20 cellular contexts compared by ENCODE assay signal in genomic region chr14:49918709-49919108, GRCh38.
"Had no signal": no experiment of that assay in that cellular context is flagged by ENCODE, and none has a peak within 500 bp of the region (broad histone marks: within the 10 kb centered on the region; RNA-seq: fewer than 3 reads in every experiment).

No MANE protein-coding gene starts in this region.

- H3K27ac Mint-ChIP-seq: dendritic cell treated with granulocyte-macrophage colony-stimulating factor and Interleukin-4, amounts not matched to agents 40 ng/mL and 50 ng/mL, for 4 days; effector memory CD8-positive, alpha-beta T cell; endodermal cell; mesothelial cell of epicardium had no signal

- H3K27me3 Mint-ChIP-seq: dendritic cell treated with granulocyte-macrophage colony-stimulating factor and Interleukin-4, amounts not matched to agents 40 ng/mL and 50 ng/mL, for 4 days; effector memory CD8-positive, alpha-beta T cell had no signal

- H3K4me1 ChIP-seq: colonic mucosa, foreskin keratinocyte, gastroesophageal sphincter, left ventricle myocardium inferior, lower lobe of right lung had no signal

- H3K9me3 ChIP-seq: colonic mucosa, gastroesophageal sphincter, heart left ventricle, left ventricle myocardium inferior, lower lobe of right lung had no signal

- H3K36me3 Mint-ChIP-seq: mesothelial cell of epicardium had no signal

- H3K27ac ChIP-seq: colonic mucosa, epithelial cell of prostate, foreskin keratinocyte, gastroesophageal sphincter, heart left ventricle, left ventricle myocardium inferior, lower lobe of right lung had no signal

- H3K27me3 ChIP-seq: colonic mucosa, foreskin keratinocyte, gastroesophageal sphincter, heart left ventricle had no signal

- H3K9me3 Mint-ChIP-seq: dendritic cell treated with granulocyte-macrophage colony-stimulating factor and Interleukin-4, amounts not matched to agents 40 ng/mL and 50 ng/mL, for 4 days; effector memory CD8-positive, alpha-beta T cell; endodermal cell; mesothelial cell of epicardium had no signal

- ATAC-seq: effector memory CD8-positive, alpha-beta T cell; esophagus mucosa; foreskin keratinocyte; gastroesophageal sphincter; heart left ventricle; left cardiac atrium; left lobe of liver; lower lobe of right lung had no signal

- H3K4me3 Mint-ChIP-seq: dendritic cell treated with granulocyte-macrophage colony-stimulating factor and Interleukin-4, amounts not matched to agents 40 ng/mL and 50 ng/mL, for 4 days; effector memory CD8-positive, alpha-beta T cell; endodermal cell; mesothelial cell of epicardium had no signal

- H3K4me3 ChIP-seq: colonic mucosa, gastroesophageal sphincter, heart left ventricle, left ventricle myocardium inferior, lower lobe of right lung had no signal

- H3K36me3 ChIP-seq: colonic mucosa, gastroesophageal sphincter, heart left ventricle, left ventricle myocardium inferior, lower lobe of right lung had no signal

- DNase-seq: cerebellar nuclear complex; colonic mucosa; cortex of kidney; effector CD8-positive, alpha-beta T cell; effector memory CD8-positive, alpha-beta T cell; endodermal cell; erythroblast; foreskin keratinocyte; heart left ventricle; hippocampal formation; left cardiac atrium; left ventricle myocardium inferior; lower lobe of right lung; mesenchymal stem cell had no signal

- H3K4me1 Mint-ChIP-seq: endodermal cell had no signal
